13 cellular contexts compared by ENCODE assay signal in the genomic region with DNA sequence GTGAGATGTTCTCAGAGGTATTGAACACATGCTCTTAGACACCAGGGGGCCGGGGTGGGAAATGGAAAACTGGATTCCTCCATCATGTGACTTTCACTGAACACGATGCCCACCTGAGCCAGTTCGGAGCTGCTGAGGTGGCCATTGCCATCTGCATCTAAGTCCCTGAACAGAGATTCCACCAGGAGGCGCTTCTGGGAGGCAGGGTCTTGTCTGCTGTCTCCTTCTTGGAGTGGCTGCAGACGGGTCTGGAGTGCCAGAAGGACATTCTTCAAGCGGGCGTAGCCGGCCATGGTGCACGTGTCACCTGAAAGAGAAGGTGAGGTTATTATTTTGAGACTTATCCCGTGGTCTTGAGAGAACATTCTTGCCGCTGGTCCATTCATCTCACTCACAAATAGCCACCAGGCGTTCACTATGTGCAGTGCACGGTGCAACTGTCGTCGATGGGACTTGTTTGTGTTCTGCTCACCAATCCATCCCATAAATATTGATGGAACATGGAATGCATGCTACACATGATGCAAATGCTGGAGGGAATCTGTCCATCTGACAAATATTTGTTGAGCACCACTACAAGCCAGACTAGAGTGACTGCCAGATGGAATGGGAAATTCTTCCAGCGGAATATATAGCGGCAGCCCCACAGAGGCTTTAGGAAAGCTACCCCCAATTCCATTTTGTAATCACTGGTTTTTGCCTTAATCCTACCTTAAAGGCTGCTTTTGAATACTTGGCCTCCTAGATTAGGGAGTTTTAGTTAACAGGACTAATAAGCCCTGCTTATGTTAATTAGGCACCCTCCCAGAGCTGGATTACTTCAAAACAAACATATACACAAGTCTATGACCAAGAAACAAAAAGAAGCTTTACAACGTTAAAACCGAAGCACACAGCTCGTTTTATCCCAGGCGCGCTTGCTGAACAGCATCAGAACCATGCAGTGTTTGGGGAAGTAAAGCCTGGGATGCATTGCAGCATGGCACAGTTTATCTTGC.
A peak's percentile ranks its signal among the peaks of the same experiment; 100 is the strongest.
DNase-seq lines count a peak whose midpoint lies in the region; ATAC-seq and TF ChIP-seq lines count a peak whose summit lies in the region.
"Had no signal": no experiment of that assay in that cellular context is flagged by ENCODE, and none has a peak within 500 bp of the region (broad histone marks: within the 10 kb centered on the region; RNA-seq: fewer than 3 reads in every experiment).

No MANE protein-coding gene starts in this region.

- DNase-seq in AG10803 (ENCODE audit: low read depth) (no peak), GM23338 (ENCODE audit: low spot score) (peak; percentile 79), SK-MEL-5 (ENCODE audit: low read depth, low spot score) (peak; percentile 65), iPS DF 4.7 (ENCODE audit: extremely low read depth, low spot score) (peak; percentile 33), amygdala (lab: John Stamatoyannopoulos, UW) (no peak), caudate nucleus (lab: John Stamatoyannopoulos, UW) (no peak)
- no peak for DNase-seq in CD8-positive, alpha-beta memory T cell
- no peak for DNase-seq in activated T-helper 2 cell treated with anti-CD3 and anti-CD28 coated beads, Interferon-gamma antibody, Interleukin-2, Interleukin-4, amounts not matched to agents 10 μg/mL and 5 μg/mL and 100 μg/mL, durations not matched to agents 14 hours and 24 hours and 36 hours (ENCODE audit: low spot score)
- DNase-seq: activated gamma-delta T cell; effector memory CD8-positive, alpha-beta T cell; kidney; nucleus accumbens had no signal

- no peak overlapping the region for H3K27ac Mint-ChIP-seq in GM23338
- no peak overlapping the region for H3K27ac Mint-ChIP-seq in CD8-positive, alpha-beta memory T cell
- no peak overlapping the region for H3K27ac Mint-ChIP-seq in activated T-helper 2 cell treated with anti-CD3 and anti-CD28 coated beads, Interferon-gamma antibody, Interleukin-2, Interleukin-4, amounts not matched to agents 10 μg/mL and 5 μg/mL and 100 μg/mL, durations not matched to agents 14 hours and 24 hours and 36 hours
- H3K27ac Mint-ChIP-seq: effector memory CD8-positive, alpha-beta T cell had no signal

- no peaks in the 10 kb centered on the region for H3K79me2 ChIP-seq in GM23338 (replicated peaks; ENCODE audit: insufficient read depth)

- peak; percentile 83 for ATAC-seq in GM23338
- ATAC-seq: effector memory CD8-positive, alpha-beta T cell had no signal

- no peak overlapping the region for H2AFZ ChIP-seq in GM23338

- peaks cover 6% of the 10 kb centered on the region for H3K4me1 ChIP-seq in GM23338 (ENCODE audit: insufficient read depth)
- H3K4me1 ChIP-seq in CD8-positive, alpha-beta memory T cell (ENCODE audit: insufficient read depth, low read length): no peaks in the 10 kb centered on the region
- H3K4me1 ChIP-seq: thyroid gland had no signal

- POLR2A ChIA-PET in CD8-positive, alpha-beta memory T cell (lab: Charles Lee): no interaction called here

- no peaks in the 10 kb centered on the region for H3K9me3 ChIP-seq in CD8-positive, alpha-beta memory T cell (ENCODE audit: low read length)
- H3K9me3 ChIP-seq: thyroid gland had no signal

- H3K27ac ChIP-seq in GM23338 (ENCODE audit: low read depth): no peak overlapping the region
- no peak overlapping the region for H3K27ac ChIP-seq in CD8-positive, alpha-beta memory T cell (ENCODE audit: low read depth, low read length)
- H3K27ac ChIP-seq in caudate nucleus (ENCODE audit: low read depth, low read length): no peak overlapping the region
- H3K27ac ChIP-seq: thyroid gland had no signal

- no peaks in the 10 kb centered on the region for H3F3A ChIP-seq in GM23338 (replicated peaks; ENCODE audit: low read depth)

- CTCF ChIA-PET in CD8-positive, alpha-beta memory T cell (lab: Charles Lee): no interaction called here

- in situ Hi-C loops in SK-MEL-5 (cut with HindIII; ENCODE audit: low pct_unique_long_range_greater_than_20kb, low sequenced_read_pairs): no loop called here

- H3K4me3 Mint-ChIP-seq in GM23338: no peak overlapping the region
- H3K4me3 Mint-ChIP-seq in CD8-positive, alpha-beta memory T cell: no peak overlapping the region
- no peak overlapping the region for H3K4me3 Mint-ChIP-seq in activated T-helper 2 cell treated with anti-CD3 and anti-CD28 coated beads, Interferon-gamma antibody, Interleukin-2, Interleukin-4, amounts not matched to agents 10 μg/mL and 5 μg/mL and 100 μg/mL, durations not matched to agents 14 hours and 24 hours and 36 hours (ENCODE audit: low read depth)
- H3K4me3 Mint-ChIP-seq: effector memory CD8-positive, alpha-beta T cell had no signal

- no peak overlapping the region for H3K4me3 ChIP-seq in AG10803 (ENCODE audit: low read length)
- H3K4me3 ChIP-seq in GM23338: no peak overlapping the region
- no peak overlapping the region for H3K4me3 ChIP-seq in CD8-positive, alpha-beta memory T cell (ENCODE audit: low read length)
- H3K4me3 ChIP-seq: thyroid gland had no signal

- no peaks in the 10 kb centered on the region for H3K9me3 Mint-ChIP-seq in GM23338
- no peaks in the 10 kb centered on the region for H3K9me3 Mint-ChIP-seq in CD8-positive, alpha-beta memory T cell
- H3K9me3 Mint-ChIP-seq in activated T-helper 2 cell treated with anti-CD3 and anti-CD28 coated beads, Interferon-gamma antibody, Interleukin-2, Interleukin-4, amounts not matched to agents 10 μg/mL and 5 μg/mL and 100 μg/mL, durations not matched to agents 14 hours and 24 hours and 36 hours: no peaks in the 10 kb centered on the region
- H3K9me3 Mint-ChIP-seq: effector memory CD8-positive, alpha-beta T cell had no signal

- peaks cover 15% of the 10 kb centered on the region for H3K4me1 Mint-ChIP-seq in GM23338
- H3K4me1 Mint-ChIP-seq in CD8-positive, alpha-beta memory T cell: no peaks in the 10 kb centered on the region
- peaks cover 2% of the 10 kb centered on the region for H3K4me1 Mint-ChIP-seq in activated T-helper 2 cell treated with anti-CD3 and anti-CD28 coated beads, Interferon-gamma antibody, Interleukin-2, Interleukin-4, amounts not matched to agents 10 μg/mL and 5 μg/mL and 100 μg/mL, durations not matched to agents 14 hours and 24 hours and 36 hours (ENCODE audit: low read depth)

- H3K36me3 ChIP-seq in GM23338 (ENCODE audit: insufficient read depth): no peaks in the 10 kb centered on the region
- no peaks in the 10 kb centered on the region for H3K36me3 ChIP-seq in CD8-positive, alpha-beta memory T cell (ENCODE audit: insufficient read depth, low read length)
- H3K36me3 ChIP-seq: thyroid gland had no signal

- no peak overlapping the region for H3K4me2 ChIP-seq in GM23338

- H4K20me1 ChIP-seq in GM23338 (replicated peaks; ENCODE audit: insufficient read depth): no peaks in the 10 kb centered on the region

- H3K36me3 Mint-ChIP-seq in GM23338 (ENCODE audit: low read depth): no peaks in the 10 kb centered on the region
- H3K36me3 Mint-ChIP-seq in CD8-positive, alpha-beta memory T cell: no peaks in the 10 kb centered on the region
- no peaks in the 10 kb centered on the region for H3K36me3 Mint-ChIP-seq in activated T-helper 2 cell treated with anti-CD3 and anti-CD28 coated beads, Interferon-gamma antibody, Interleukin-2, Interleukin-4, amounts not matched to agents 10 μg/mL and 5 μg/mL and 100 μg/mL, durations not matched to agents 14 hours and 24 hours and 36 hours (ENCODE audit: low read depth)

- H3K27me3 ChIP-seq in GM23338 (ENCODE audit: insufficient read depth): no peaks in the 10 kb centered on the region
- H3K27me3 ChIP-seq in CD8-positive, alpha-beta memory T cell (ENCODE audit: insufficient read depth, low read length, poor library complexity, severe bottlenecking): no peaks in the 10 kb centered on the region
- H3K27me3 ChIP-seq: thyroid gland had no signal

- H3K27me3 Mint-ChIP-seq in GM23338 (ENCODE audit: insufficient read depth, low read depth, poor library complexity): peaks cover 8% of the 10 kb centered on the region
- H3K27me3 Mint-ChIP-seq in CD8-positive, alpha-beta memory T cell: peaks cover 4 to 7% of the 10 kb centered on the region in 2 donors
- no peaks in the 10 kb centered on the region for H3K27me3 Mint-ChIP-seq in activated T-helper 2 cell treated with anti-CD3 and anti-CD28 coated beads, Interferon-gamma antibody, Interleukin-2, Interleukin-4, amounts not matched to agents 10 μg/mL and 5 μg/mL and 100 μg/mL, durations not matched to agents 14 hours and 24 hours and 36 hours (ENCODE audit: low read depth)

- intact Hi-C loops in activated T-helper 2 cell treated with anti-CD3 and anti-CD28 coated beads, Interferon-gamma antibody, Interleukin-2, Interleukin-4, amounts not matched to agents 10 μg/mL and 5 μg/mL and 100 μg/mL, durations not matched to agents 14 hours and 24 hours and 36 hours (cut with micrococcal nuclease): no loop called here

- no peaks in the 10 kb centered on the region for H3K9me2 ChIP-seq in GM23338 (ENCODE audit: insufficient read depth)

- TF ChIP-seq CTCF in AG10803 (conservative IDR thresholded peaks at IDR 0.05; ENCODE audit: low read length): peak; percentile 17; the same call in 1 of the 2 replicates
- peak; percentile 67 to 84 for TF ChIP-seq CTCF in GM23338 (conservative IDR thresholded peaks at IDR 0.05; ENCODE audit: low read depth in 2 of 2)

TF ChIP-seq in GM23338, 12 proteins besides CTCF, POLR2A, EP300 and RAD21 (continues in another document):
- TF ChIP-seq, protein P1, sequence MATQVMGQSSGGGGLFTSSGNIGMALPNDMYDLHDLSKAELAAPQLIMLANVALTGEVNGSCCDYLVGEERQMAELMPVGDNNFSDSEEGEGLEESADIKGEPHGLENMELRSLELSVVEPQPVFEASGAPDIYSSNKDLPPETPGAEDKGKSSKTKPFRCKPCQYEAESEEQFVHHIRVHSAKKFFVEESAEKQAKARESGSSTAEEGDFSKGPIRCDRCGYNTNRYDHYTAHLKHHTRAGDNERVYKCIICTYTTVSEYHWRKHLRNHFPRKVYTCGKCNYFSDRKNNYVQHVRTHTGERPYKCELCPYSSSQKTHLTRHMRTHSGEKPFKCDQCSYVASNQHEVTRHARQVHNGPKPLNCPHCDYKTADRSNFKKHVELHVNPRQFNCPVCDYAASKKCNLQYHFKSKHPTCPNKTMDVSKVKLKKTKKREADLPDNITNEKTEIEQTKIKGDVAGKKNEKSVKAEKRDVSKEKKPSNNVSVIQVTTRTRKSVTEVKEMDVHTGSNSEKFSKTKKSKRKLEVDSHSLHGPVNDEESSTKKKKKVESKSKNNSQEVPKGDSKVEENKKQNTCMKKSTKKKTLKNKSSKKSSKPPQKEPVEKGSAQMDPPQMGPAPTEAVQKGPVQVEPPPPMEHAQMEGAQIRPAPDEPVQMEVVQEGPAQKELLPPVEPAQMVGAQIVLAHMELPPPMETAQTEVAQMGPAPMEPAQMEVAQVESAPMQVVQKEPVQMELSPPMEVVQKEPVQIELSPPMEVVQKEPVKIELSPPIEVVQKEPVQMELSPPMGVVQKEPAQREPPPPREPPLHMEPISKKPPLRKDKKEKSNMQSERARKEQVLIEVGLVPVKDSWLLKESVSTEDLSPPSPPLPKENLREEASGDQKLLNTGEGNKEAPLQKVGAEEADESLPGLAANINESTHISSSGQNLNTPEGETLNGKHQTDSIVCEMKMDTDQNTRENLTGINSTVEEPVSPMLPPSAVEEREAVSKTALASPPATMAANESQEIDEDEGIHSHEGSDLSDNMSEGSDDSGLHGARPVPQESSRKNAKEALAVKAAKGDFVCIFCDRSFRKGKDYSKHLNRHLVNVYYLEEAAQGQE (IDR thresholded peaks at IDR 0.05; ENCODE audit: unreplicated experiment): no peak
- TF ChIP-seq STAT1 (IDR thresholded peaks at IDR 0.05; ENCODE audit: unreplicated experiment) (no peak), ZNF331 (CRISPR knock-in tag; IDR thresholded peaks at IDR 0.05; ENCODE audit: low read depth) (no peak)

Comparison
In these comparisons a context has a peak if more than half of its experiments do, and no peak if none do; other contexts are left out.
1. DNase-seq: peak in GM23338 (single experiment), SK-MEL-5 (single experiment) and iPS DF 4.7 (single experiment); none in AG10803 (single experiment), amygdala (0 of 56), CD8-positive, alpha-beta memory T cell (0 of 5), caudate nucleus (0 of 61) and activated T-helper 2 cell treated with anti-CD3 and anti-CD28 coated beads, Interferon-gamma antibody, Interleukin-2, Interleukin-4, amounts not matched to agents 10 μg/mL and 5 μg/mL and 100 μg/mL, durations not matched to agents 14 hours and 24 hours and 36 hours (single experiment).